Comparison of ENCODE assay signal across 8 cellular contexts in genomic region chr19:44072543-44073401, GRCh38. TPM values are rescaled to one million over a fixed set of nuclear protein-coding genes. Genes with fewer than 3 reads are reported as not detected.
A peak's percentile ranks its signal among the peaks of the same experiment; 100 is the strongest.
DNase-seq lines count a peak whose midpoint lies in the region; ATAC-seq and TF ChIP-seq lines count a peak whose summit lies in the region.

No MANE protein-coding gene starts in this region.

- TF ChIP-seq CTCF in activated CD8-positive, alpha-beta T cell treated with anti-CD3 and anti-CD28 coated beads for 36 hours (IDR thresholded peaks at IDR 0.05): no peak

- POLR2A ChIA-PET in activated CD8-positive, alpha-beta T cell treated with anti-CD3 and anti-CD28 coated beads for 36 hours (lab: Charles Lee): interaction anchor here (1.0 to 1.4 kb wide), 2 partner anchors 8 to 22 kb away, joined by 3 to 6 read pairs; no protein-coding TSS in a partner anchor

- peaks cover 26% of the 10 kb centered on the region for H3K36me3 Mint-ChIP-seq in activated naive CD4-positive, alpha-beta T cell treated with anti-CD3 and anti-CD28 coated beads, Interleukin-2, amount 10 ng/mL, durations not matched to agents 7 days and 5 days
- H3K36me3 Mint-ChIP-seq in activated CD8-positive, alpha-beta T cell treated with anti-CD3 and anti-CD28 coated beads for 36 hours (ENCODE audit: low read depth): peaks cover 30% of the 10 kb centered on the region

- ATAC-seq in activated CD8-positive, alpha-beta T cell treated with anti-CD3 and anti-CD28 coated beads for 36 hours: no peak
- ATAC-seq in left ventricle myocardium superior: peak; percentile 41
- ATAC-seq in sciatic nerve: peak; percentile 21
- no peak for ATAC-seq in HG02678 (IDR thresholded peaks at IDR 0.05; ENCODE audit: unreplicated experiment)
- no peak for ATAC-seq in GM21528 (IDR thresholded peaks at IDR 0.05; ENCODE audit: low FRiP score, unreplicated experiment)
- no peak for ATAC-seq in GM21423 (IDR thresholded peaks at IDR 0.05; ENCODE audit: unreplicated experiment)

- intact Hi-C loops in activated CD8-positive, alpha-beta T cell treated with anti-CD3 and anti-CD28 coated beads for 36 hours (cut with micrococcal nuclease): no loop called here
- intact Hi-C loops in left ventricle myocardium superior (cut with micrococcal nuclease) (no loop called here), sciatic nerve (cut with DNase I) (no loop called here)

- CTCF ChIA-PET in activated naive CD4-positive, alpha-beta T cell treated with anti-CD3 and anti-CD28 coated beads, Interleukin-2, amount 10 ng/mL, durations not matched to agents 7 days and 5 days (lab: Charles Lee): interaction anchor here (0.6 to 1.7 kb wide), 2 partner anchors 22 to 49 kb away, joined by 3 to 7 read pairs; no protein-coding TSS in a partner anchor
- CTCF ChIA-PET in activated CD8-positive, alpha-beta T cell treated with anti-CD3 and anti-CD28 coated beads for 36 hours (lab: Charles Lee): interaction anchor here (1.4 kb wide), 2 partner anchors 18 to 23 kb away, joined by 3 to 6 read pairs; no protein-coding TSS in a partner anchor

- no peak overlapping the region for H3K27ac Mint-ChIP-seq in activated naive CD4-positive, alpha-beta T cell treated with anti-CD3 and anti-CD28 coated beads, Interleukin-2, amount 10 ng/mL, durations not matched to agents 7 days and 5 days
- peak overlapping the region; percentile 83 for H3K27ac Mint-ChIP-seq in activated CD8-positive, alpha-beta T cell treated with anti-CD3 and anti-CD28 coated beads for 36 hours

- H3K4me1 Mint-ChIP-seq in activated naive CD4-positive, alpha-beta T cell treated with anti-CD3 and anti-CD28 coated beads, Interleukin-2, amount 10 ng/mL, durations not matched to agents 7 days and 5 days: peaks cover 24% of the 10 kb centered on the region
- peaks cover 25% of the 10 kb centered on the region for H3K4me1 Mint-ChIP-seq in activated CD8-positive, alpha-beta T cell treated with anti-CD3 and anti-CD28 coated beads for 36 hours (ENCODE audit: low read depth)

- DNase-seq in activated naive CD4-positive, alpha-beta T cell treated with anti-CD3 and anti-CD28 coated beads, Interleukin-2, amount 10 ng/mL, durations not matched to agents 7 days and 5 days: no peak
- no peak for DNase-seq in activated naive CD4-positive, alpha-beta T cell treated with Interleukin-2 at 50 U/mL for 16 hours
- no peak for DNase-seq in activated CD8-positive, alpha-beta T cell treated with anti-CD3 and anti-CD28 coated beads for 36 hours
- DNase-seq in left ventricle myocardium superior (no peak), sciatic nerve (ENCODE audit: low spot score) (no peak)

- peaks cover 5% of the 10 kb centered on the region for H3K27me3 Mint-ChIP-seq in activated naive CD4-positive, alpha-beta T cell treated with anti-CD3 and anti-CD28 coated beads, Interleukin-2, amount 10 ng/mL, durations not matched to agents 7 days and 5 days
- H3K27me3 Mint-ChIP-seq in activated CD8-positive, alpha-beta T cell treated with anti-CD3 and anti-CD28 coated beads for 36 hours: no peaks in the 10 kb centered on the region

- peaks cover 35% of the 10 kb centered on the region for H3K9me3 Mint-ChIP-seq in activated naive CD4-positive, alpha-beta T cell treated with anti-CD3 and anti-CD28 coated beads, Interleukin-2, amount 10 ng/mL, durations not matched to agents 7 days and 5 days
- H3K9me3 Mint-ChIP-seq in activated CD8-positive, alpha-beta T cell treated with anti-CD3 and anti-CD28 coated beads for 36 hours: peaks cover 26% of the 10 kb centered on the region

- peak overlapping the region; percentile 87 for H3K4me3 Mint-ChIP-seq in activated naive CD4-positive, alpha-beta T cell treated with anti-CD3 and anti-CD28 coated beads, Interleukin-2, amount 10 ng/mL, durations not matched to agents 7 days and 5 days
- peak overlapping the region; percentile 82 for H3K4me3 Mint-ChIP-seq in activated CD8-positive, alpha-beta T cell treated with anti-CD3 and anti-CD28 coated beads for 36 hours

RNA-seq across cellular contexts. Expression of gene ZNF284, which starts 0.8 kb away (rescaled TPM):
- total RNA-seq in activated CD8-positive, alpha-beta T cell treated with anti-CD3 and anti-CD28 coated beads for 36 hours: 1 to 10 TPM; 1.7 to 1.9 TPM
- 1.8 TPM for total RNA-seq in left ventricle myocardium superior
- total RNA-seq in sciatic nerve: 3.2 TPM

RNA-seq across cellular contexts. Expression of gene ZNF223, which starts 20.9 kb away (rescaled TPM):
- 1 to 10 TPM in 1 of 2 experiments, under 1 TPM in 1; 0.67 to 2.2 TPM for total RNA-seq in activated CD8-positive, alpha-beta T cell treated with anti-CD3 and anti-CD28 coated beads for 36 hours
- total RNA-seq in left ventricle myocardium superior: 2.3 TPM
- total RNA-seq in sciatic nerve: 6.0 TPM

RNA-seq across cellular contexts. Expression of gene ZNF224, which starts 21.4 kb away (rescaled TPM):
- total RNA-seq in activated CD8-positive, alpha-beta T cell treated with anti-CD3 and anti-CD28 coated beads for 36 hours: 10 to 100 TPM; 13.3 to 14.0 TPM
- 15.5 TPM for total RNA-seq in left ventricle myocardium superior
- total RNA-seq in sciatic nerve: 37.6 TPM

RNA-seq across cellular contexts. Expression of gene ZNF225, which starts 40.4 kb away (rescaled TPM):
- total RNA-seq in activated CD8-positive, alpha-beta T cell treated with anti-CD3 and anti-CD28 coated beads for 36 hours: 1 to 10 TPM; 3.0 to 4.4 TPM
- total RNA-seq in left ventricle myocardium superior (2.6 TPM), sciatic nerve (7.0 TPM)

RNA-seq across cellular contexts. Expression of gene ZNF222, which starts 47.6 kb away (rescaled TPM):
- 1 to 10 TPM; 1.5 to 2.3 TPM for total RNA-seq in activated CD8-positive, alpha-beta T cell treated with anti-CD3 and anti-CD28 coated beads for 36 hours
- 3.5 TPM for total RNA-seq in left ventricle myocardium superior
- 3.1 TPM for total RNA-seq in sciatic nerve

Comparison
In these comparisons a context has a peak if more than half of its experiments do, and no peak if none do; other contexts are left out.
1. ATAC-seq: peak in left ventricle myocardium superior (single experiment) and sciatic nerve (single experiment); none in activated CD8-positive, alpha-beta T cell treated with anti-CD3 and anti-CD28 coated beads for 36 hours (single experiment), HG02678 (single experiment), GM21528 (single experiment) and GM21423 (single experiment).